Comparison of ENCODE assay signal across 8 cellular contexts in genomic region chr14:54489318-54489683, GRCh38. TPM values are rescaled to one million over a fixed set of nuclear protein-coding genes. Genes with fewer than 3 reads are reported as not detected.
DNase-seq lines count a peak whose midpoint lies in the region; ATAC-seq, FAIRE-seq and TF ChIP-seq lines count a peak whose summit lies in the region.

No MANE protein-coding gene starts in this region.

- H4K91ac ChIP-seq in trophoblast cell (ENCODE audit: low read depth, low read length) = peak overlapping the region; percentile 79

- H3K4me2 ChIP-seq in trophoblast cell (ENCODE audit: low read length) = peak overlapping the region; percentile 72

- H2BK12ac ChIP-seq in trophoblast cell (ENCODE audit: low read length) = peak overlapping the region; percentile 77

- peaks cover 10 to 18% of the 10 kb centered on the region in 2 experiments for H3K4me1 ChIP-seq in trophoblast cell (ENCODE audit: control insufficient read depth in 1 of 2, insufficient read depth in 2 of 2, low read length in 2 of 2)

- peak overlapping the region; percentile 54 for H2BK5ac ChIP-seq in trophoblast cell (ENCODE audit: low read depth, low read length, poor library complexity)

- H3K27me3 ChIP-seq in trophoblast cell (ENCODE audit: insufficient read depth, low read length) = no peaks in the 10 kb centered on the region

- ATAC-seq in GM19043 (IDR thresholded peaks at IDR 0.05; ENCODE audit: low read depth, unreplicated experiment) (peak; percentile 19), GM19455 (IDR thresholded peaks at IDR 0.05; ENCODE audit: unreplicated experiment) (no peak)

- DNase-seq in NB4 (ENCODE audit: low read depth) = no peak
- no peak for DNase-seq in epithelial cell of esophagus (ENCODE audit: low read depth)
- DNase-seq in trophoblast cell = no peak
- DNase-seq in frontal cortex (ENCODE audit: low spot score in 2 of 2) = no peak
- DNase-seq in COLO829 (ENCODE audit: low spot score) = no peak
- DNase-seq in NCI-H774 (lab: John Stamatoyannopoulos, UW) = no peak

- no peak for TF ChIP-seq CTCF in NB4 (IDR thresholded peaks at IDR 0.05; ENCODE audit: low read depth, low read length)
- no peak for TF ChIP-seq CTCF in epithelial cell of esophagus (IDR thresholded peaks at IDR 0.05; ENCODE audit: insufficient read depth, low read depth, low read length, missing control alignments)

- peaks cover 16% of the 10 kb centered on the region for H3K79me1 ChIP-seq in trophoblast cell (ENCODE audit: low read length)

- H2BK120ac ChIP-seq in trophoblast cell (ENCODE audit: insufficient read depth, low read length, poor library complexity) = peak overlapping the region; percentile 76

- H2AK5ac ChIP-seq in trophoblast cell (ENCODE audit: low read length) = peak overlapping the region; percentile 79

- no peaks in the 10 kb centered on the region for H3K9me3 ChIP-seq in trophoblast cell (ENCODE audit: insufficient read depth, low read depth, low read length)

- WGBS in trophoblast cell (ENCODE audit: extremely low coverage, insufficient coverage, insufficient read length) = 100% methylated on average over 2 of the region's 5 CpGs

- H3K4me3 ChIP-seq in NB4 (ENCODE audit: low read depth, low read length) = peak overlapping the region; percentile 86
- H3K4me3 ChIP-seq in epithelial cell of esophagus (ENCODE audit: low read length) = peak overlapping the region; percentile 47
- H3K4me3 ChIP-seq in trophoblast cell (ENCODE audit: low read depth, low read length) = peak overlapping the region; percentile 52

- peak overlapping the region; percentile 83 for H4K8ac ChIP-seq in trophoblast cell (ENCODE audit: low read depth, low read length)

- peaks cover 6% of the 10 kb centered on the region for H3K79me2 ChIP-seq in trophoblast cell (ENCODE audit: control insufficient read depth, insufficient read depth, low read length, poor library complexity)

- peak overlapping the region; percentile 61 for H3K18ac ChIP-seq in trophoblast cell (ENCODE audit: low read length)

- H2AFZ ChIP-seq in trophoblast cell (ENCODE audit: insufficient read depth, low read length, poor library complexity) = peak overlapping the region; percentile 73

- no peak overlapping the region for H3K23ac ChIP-seq in trophoblast cell (ENCODE audit: low read length)

- peak overlapping the region; percentile 24 for H3K9ac ChIP-seq in trophoblast cell (ENCODE audit: low read length)

- no peak for TF ChIP-seq POLR2A in NB4 (IDR thresholded peaks at IDR 0.05; ENCODE audit: extremely low read depth, insufficient read length)

- FAIRE-seq in frontal cortex (lab: Jason Lieb, UNC) = no peak

- H4K12ac ChIP-seq in trophoblast cell (ENCODE audit: low read depth, low read length) = peak overlapping the region; percentile 86

- no peaks in the 10 kb centered on the region for H3K36me3 ChIP-seq in trophoblast cell (ENCODE audit: control insufficient read depth in 1 of 2, insufficient read depth in 2 of 2, low read length in 2 of 2)

- H3K14ac ChIP-seq in trophoblast cell (ENCODE audit: low read length) = peak overlapping the region; percentile 55

- H3K27ac ChIP-seq in trophoblast cell (ENCODE audit: low read depth, low read length) = peak overlapping the region; percentile 97

- H3K4ac ChIP-seq in trophoblast cell (ENCODE audit: low read depth, low read length) = peak overlapping the region; percentile 19

RNA-seq across cellular contexts. Expression of gene GMFB, which starts 0.5 kb away (rescaled TPM):
- 25.7 and 26.5 TPM in 2 replicates for polyA plus RNA-seq in trophoblast cell (2013)
- 258 TPM for total RNA-seq in frontal cortex

RNA-seq across cellular contexts. Expression of gene CGRRF1, which starts 20.4 kb away (rescaled TPM):
- polyA plus RNA-seq in trophoblast cell (2013) = 7.0 and 8.6 TPM in 2 replicates
- 19.6 TPM for total RNA-seq in frontal cortex

RNA-seq across cellular contexts. Expression of gene CNIH1, which starts 48.1 kb away (rescaled TPM):
- polyA plus RNA-seq in trophoblast cell (2013) = 86.6 and 86.7 TPM in 2 replicates
- 41.6 TPM for total RNA-seq in frontal cortex
